In genomic region chr10:89302628-89303027, GRCh38 we compare ENCODE assay signal across 8 cellular contexts. TPM values are rescaled to one million over a fixed set of nuclear protein-coding genes. Genes with fewer than 3 reads are reported as not detected.
DNase-seq lines count a peak whose midpoint lies in the region; ATAC-seq and TF ChIP-seq lines count a peak whose summit lies in the region.

No MANE protein-coding gene starts in this region.

- H3K36me3 ChIP-seq in skeletal muscle tissue (ENCODE audit: control insufficient read depth in 3 of 3, insufficient read depth in 3 of 3, low read length in 3 of 3), result peaks cover 0 to 10% (median 2%) of the 10 kb centered on the region in 3 donors

- peaks cover 4% of the 10 kb centered on the region for H3K36me3 Mint-ChIP-seq in T-helper 17 cell (ENCODE audit: low read depth)

- H3K4me1 Mint-ChIP-seq in T-helper 17 cell, result peaks cover 27% of the 10 kb centered on the region

- peak overlapping the region; percentile 59 for H3K27ac ChIP-seq in foreskin keratinocyte
- peak overlapping the region; percentile 89 for H3K27ac ChIP-seq in skeletal muscle tissue (ENCODE audit: low read depth, low read length)

- H3K4me3 Mint-ChIP-seq in T-helper 17 cell, result peak overlapping the region; percentile 90

- DNase-seq in T-helper 17 cell (no peak), foreskin keratinocyte (peak in 1 of 2 donors; percentile 61), NCI-H1694 treated with DMSO at 0.1 percent for 48 hours (lab: John Stamatoyannopoulos, UW) (no peak)
- no peak for DNase-seq in stimulated activated CD8-positive, alpha-beta memory T cell treated with anti-CD3 and anti-CD28 coated beads, Interleukin-4, amount 100 ng/mL, for 48 hours

- no peaks in the 10 kb centered on the region for H3K27me3 ChIP-seq in foreskin keratinocyte
- no peaks in the 10 kb centered on the region for H3K27me3 ChIP-seq in skeletal muscle tissue (ENCODE audit: control insufficient read depth in 3 of 3, insufficient read depth in 3 of 3, low read length in 3 of 3)

- peak overlapping the region in 2 of 3 donors; percentile 73 to 76 for H3K9ac ChIP-seq in skeletal muscle tissue (ENCODE audit: low read depth in 1 of 3, low read length in 3 of 3)

- H3K9me3 ChIP-seq in T-helper 17 cell (ENCODE audit: control insufficient read depth, low read length, poor library complexity, severe bottlenecking), result no peaks in the 10 kb centered on the region
- H3K9me3 ChIP-seq in skeletal muscle tissue (ENCODE audit: control insufficient read depth in 3 of 3, low read length in 3 of 3), result no peaks in the 10 kb centered on the region

- peak overlapping the region; percentile 74 to 87 (median 75) for H3K4me3 ChIP-seq in skeletal muscle tissue (ENCODE audit: low read length in 3 of 3)

- H3K27me3 Mint-ChIP-seq in T-helper 17 cell, result no peaks in the 10 kb centered on the region

- H3K4me1 ChIP-seq in foreskin keratinocyte (peaks cover 5% of the 10 kb centered on the region), skeletal muscle tissue (ENCODE audit: control insufficient read depth in 3 of 3, insufficient read depth in 3 of 3, low read length in 3 of 3) (peaks cover 5 to 37% (median 26%) of the 10 kb centered on the region in 3 donors)

- H3K27ac Mint-ChIP-seq in T-helper 17 cell, result peak overlapping the region; percentile 96

- ATAC-seq in GM19452 (IDR thresholded peaks at IDR 0.05; ENCODE audit: unreplicated experiment) (peak; percentile 2), T-helper 17 cell (no peak), foreskin keratinocyte (peak; percentile 54), HG02798 (IDR thresholded peaks at IDR 0.05; ENCODE audit: poor library complexity, unreplicated experiment) (no peak), HG02759 (IDR thresholded peaks at IDR 0.05; ENCODE audit: unreplicated experiment) (no peak)

- no peak for TF ChIP-seq CTCF in foreskin keratinocyte (conservative IDR thresholded peaks at IDR 0.05)

RNA-seq across cellular contexts. Expression of gene IFIT2, which starts 0.8 kb away (rescaled TPM):
- total RNA-seq in T-helper 17 cell (10 to 100 TPM; 17.6 to 19.5 TPM), foreskin keratinocyte (2.5 and 2.7 TPM in 2 replicates), skeletal muscle tissue (6.8 TPM)
- polyA plus RNA-seq in foreskin keratinocyte, result 1.0 and 1.1 TPM in 2 replicates

RNA-seq across cellular contexts. Expression of gene IFIT3, which starts 25.2 kb away (rescaled TPM):
- total RNA-seq in T-helper 17 cell (10 to 100 TPM in 1 of 2 donors, 1 to 10 TPM in 1; 5.4 to 10.3 TPM), foreskin keratinocyte (54.8 and 78.5 TPM in 2 replicates), skeletal muscle tissue (12.0 TPM)
- polyA plus RNA-seq in foreskin keratinocyte, result 37.5 and 48.5 TPM in 2 replicates

RNA-seq across cellular contexts. Expression of gene LIPA, which starts 51.1 kb away (rescaled TPM):
- total RNA-seq in T-helper 17 cell (10 to 100 TPM; 24.7 to 33.8 TPM), foreskin keratinocyte (63.5 and 65.7 TPM in 2 replicates), skeletal muscle tissue (50.1 TPM)
- polyA plus RNA-seq in foreskin keratinocyte, result 41.5 and 49.5 TPM in 2 replicates

Comparison
In these comparisons a context has a peak if more than half of its experiments do, and no peak if none do; other contexts are left out.
1. ATAC-seq: peak in GM19452 (single experiment) and foreskin keratinocyte (single experiment); none in T-helper 17 cell (single experiment), HG02798 (single experiment) and HG02759 (single experiment).